14 cellular contexts compared by ENCODE assay signal in genomic region chr3:126932188-126932931, GRCh38. TPM values are rescaled to one million over a fixed set of nuclear protein-coding genes. Genes with fewer than 3 reads are reported as not detected.
A peak's percentile ranks its signal among the peaks of the same experiment; 100 is the strongest.
DNase-seq lines count a peak whose midpoint lies in the region; ATAC-seq and TF ChIP-seq lines count a peak whose summit lies in the region.
"Had no signal": no experiment of that assay in that cellular context is flagged by ENCODE, and none has a peak within 500 bp of the region (broad histone marks: within the 10 kb centered on the region; RNA-seq: fewer than 3 reads in every experiment).

No MANE protein-coding gene starts in this region.

- intact Hi-C loops in mammary epithelial cell (cut with micrococcal nuclease): no loop called here

- H3K4me1 ChIP-seq in mammary epithelial cell (ENCODE audit: insufficient read depth, low read length): peaks cover 25% of the 10 kb centered on the region
- H3K4me1 ChIP-seq: colonic mucosa had no signal

- peak overlapping the region; percentile 31 for H3K4me3 Mint-ChIP-seq in HFFc6
- H3K4me3 Mint-ChIP-seq: CD8-positive, alpha-beta T cell had no signal

- in situ Hi-C loops in mammary epithelial cell (cut with MboI; ENCODE audit: low sequenced_read_pairs in 2 of 2) (no loop called here), KBM-7 (cut with MboI; ENCODE audit: low pct_unique_long_range_greater_than_20kb, low sequenced_read_pairs) (no loop called here)

- no peaks in the 10 kb centered on the region; the same call in 1 of the 2 replicates for H3K27me3 Mint-ChIP-seq in HFFc6 (ENCODE audit: insufficient read depth)

- no peaks in the 10 kb centered on the region for H3K27me3 ChIP-seq in mammary epithelial cell (ENCODE audit: insufficient read depth, low read length)
- H3K27me3 ChIP-seq: colonic mucosa had no signal

- H2AFZ ChIP-seq in mammary epithelial cell (ENCODE audit: low read depth, low read length): peak overlapping the region; percentile 38

- no TSS peak for BruUV-seq in mammary epithelial cell (replicated peaks; lab: Mats Ljungman, UMichigan)

- peak overlapping the region; percentile 77 for H3K27ac Mint-ChIP-seq in HFFc6
- H3K27ac Mint-ChIP-seq: CD8-positive, alpha-beta T cell had no signal

- no peaks in the 10 kb centered on the region for H3K9me3 ChIP-seq in mammary epithelial cell (replicated peaks; ENCODE audit: insufficient read depth, low read length)
- H3K9me3 ChIP-seq: colonic mucosa had no signal

- peaks cover 66% of the 10 kb centered on the region for H3K4me1 Mint-ChIP-seq in HFFc6 (ENCODE audit: low read depth)

- H4K20me1 ChIP-seq in mammary epithelial cell (ENCODE audit: insufficient read depth, low read length): no peaks in the 10 kb centered on the region

- TF ChIP-seq CTCF in HFFc6 (IDR thresholded peaks at IDR 0.05) (no peak), mammary epithelial cell (conservative IDR thresholded peaks at IDR 0.05 in 1 of 2, IDR thresholded peaks at IDR 0.05 in 1 of 2; ENCODE audit: extremely low read depth in 1 of 2, insufficient read depth in 1 of 2, low read depth in 1 of 2, low read length in 2 of 2) (no peak), GM20000 (IDR thresholded peaks at IDR 0.05; ENCODE audit: extremely low read depth, missing control alignments) (no peak)

- no peaks in the 10 kb centered on the region for H3K9me3 Mint-ChIP-seq in HFFc6
- H3K9me3 Mint-ChIP-seq: CD8-positive, alpha-beta T cell had no signal

- 66% methylated on average over 9 of the region's 13 CpGs for WGBS in mammary epithelial cell (ENCODE audit: low coverage, missing lambda C conversion rate)

- H3K27ac ChIP-seq in mammary epithelial cell (ENCODE audit: insufficient read depth, low read depth, low read length): no peak overlapping the region
- H3K27ac ChIP-seq: colonic mucosa had no signal

- H3K4me3 ChIP-seq in mammary epithelial cell (replicated peaks in 1 of 3; ENCODE audit: insufficient read depth in 1 of 3, low read depth in 2 of 3, low read length in 3 of 3) (no peak overlapping the region), skeletal muscle cell (ENCODE audit: low read depth, low read length) (no peak overlapping the region)
- H3K4me3 ChIP-seq: colonic mucosa had no signal

- H3K79me2 ChIP-seq in mammary epithelial cell (ENCODE audit: insufficient read depth, low read length): no peaks in the 10 kb centered on the region

- no peaks in the 10 kb centered on the region for H3K36me3 Mint-ChIP-seq in HFFc6 (ENCODE audit: low read depth)

- peak overlapping the region; percentile 15 for H3K4me2 ChIP-seq in mammary epithelial cell (ENCODE audit: insufficient read depth, low read depth, low read length)

- H3K36me3 ChIP-seq in mammary epithelial cell (ENCODE audit: insufficient read depth, low read length): no peaks in the 10 kb centered on the region
- H3K36me3 ChIP-seq: colonic mucosa had no signal

- DNase-seq in HFFc6 (peak; percentile 21), mammary epithelial cell (no peak), islet precursor cell (peak; percentile 64), skeletal muscle cell (ENCODE audit: low read depth) (peak; percentile 45), GM20000 (ENCODE audit: low spot score) (no peak), ureter (ENCODE audit: low spot score) (no peak), KBM-7 (no peak)
- DNase-seq: activated naive CD4-positive, alpha-beta T cell treated with anti-CD3 and anti-CD28 coated beads, Interleukin-2, amount 50 U/mL, for 16 hours; CD8-positive, alpha-beta T cell; colonic mucosa; midbrain; OCI-M1; retina had no signal

- ATAC-seq in GM19455 (IDR thresholded peaks at IDR 0.05; ENCODE audit: unreplicated experiment): no peak
- ATAC-seq: CD8-positive, alpha-beta T cell had no signal

- CTCF ChIA-PET in mammary epithelial cell (lab: Charles Lee; ENCODE audit: low non-redundant PET): no interaction called here

- H3K9ac ChIP-seq in mammary epithelial cell (ENCODE audit: insufficient read depth, low read length): no peak overlapping the region

- dilution Hi-C loops in mammary epithelial cell (cut with HindIII; ENCODE audit: low sequenced_read_pairs): no loop called here

RNA-seq across cellular contexts. Expression of gene PLXNA1, which starts 50.6 kb away (rescaled TPM):
- 10 to 100 TPM; 40.8 to 56.1 (median 45.4) TPM for total RNA-seq in HFFc6 (2021; fragmentation: NEBNext Ultra II Directional; extraction: Animal tissue kit (Norgen Biotek cat#: 25700))
- total RNA-seq in mammary epithelial cell: 100 to 1,000 TPM; 104 to 156 TPM
- polyA plus RNA-seq in mammary epithelial cell: 82.4 TPM
- 125 TPM for polyA minus RNA-seq in mammary epithelial cell
- total RNA-seq in ureter: 43.0 TPM

Comparison
In these comparisons a context has a peak if more than half of its experiments do, and no peak if none do; other contexts are left out.
1. DNase-seq: peak in HFFc6 (single experiment), islet precursor cell (single experiment) and skeletal muscle cell (single experiment); none in mammary epithelial cell (single experiment), GM20000 (single experiment), ureter (single experiment) and KBM-7 (single experiment).